12 cellular contexts compared by ENCODE assay signal in the genomic region with DNA sequence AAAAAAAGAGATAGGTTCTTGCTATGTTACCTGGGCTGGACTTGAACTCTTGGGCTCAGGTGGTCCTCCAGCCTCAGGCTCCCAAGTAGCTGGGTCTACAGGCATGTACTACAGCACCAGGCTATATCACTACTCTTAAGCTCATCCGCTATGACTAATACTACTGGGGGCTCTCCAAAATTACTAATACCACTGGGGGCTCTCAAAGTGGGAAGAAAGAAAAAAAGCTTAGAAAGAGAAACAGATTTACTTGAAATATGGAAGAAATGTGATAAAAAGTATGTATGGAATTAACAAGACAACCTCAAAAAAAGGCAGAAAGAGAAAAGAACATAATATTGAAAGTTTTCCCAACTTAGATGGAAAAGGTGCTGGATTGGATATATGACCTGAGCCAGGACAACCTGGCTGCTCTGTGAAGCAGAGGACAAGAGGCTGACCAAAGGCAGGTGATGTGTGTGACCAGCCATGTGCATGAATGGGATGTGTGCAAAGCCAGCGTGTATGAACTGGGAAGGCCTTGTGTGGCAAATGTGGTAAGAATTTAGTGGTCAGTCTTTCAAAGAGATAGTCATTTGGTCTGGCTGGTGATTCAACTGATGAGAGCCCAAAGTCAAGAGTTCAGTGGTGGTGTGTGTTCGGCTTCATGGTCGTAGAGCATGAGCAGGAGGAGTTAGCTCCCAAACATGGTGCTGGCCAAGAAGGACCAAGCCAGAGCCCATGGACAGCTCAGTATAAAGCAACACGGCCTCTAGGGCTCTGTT.
DNase-seq lines count a peak whose midpoint lies in the region; ATAC-seq, FAIRE-seq and TF ChIP-seq lines count a peak whose summit lies in the region.
"Had no signal": no experiment of that assay in that cellular context is flagged by ENCODE, and none has a peak within 500 bp of the region (broad histone marks: within the 10 kb centered on the region; RNA-seq: fewer than 3 reads in every experiment).

No MANE protein-coding gene starts in this region.

- H3K4me3 Mint-ChIP-seq in activated naive CD4-positive, alpha-beta T cell treated with anti-CD3 and anti-CD28 coated beads, Interleukin-2, amount 50 U/mL, for 24 hours, result peak overlapping the region; percentile 57
- peak overlapping the region; percentile 14 for H3K4me3 Mint-ChIP-seq in astrocyte (ENCODE audit: unreplicated experiment)
- H3K4me3 Mint-ChIP-seq: neural progenitor cell, WTC11 had no signal

- ATAC-seq in HG03175 (IDR thresholded peaks at IDR 0.05; ENCODE audit: unreplicated experiment), result peak; percentile 41
- peak; percentile 26 for ATAC-seq in stimulated activated naive CD8-positive, alpha-beta T cell treated with anti-CD3 and anti-CD28 coated beads, Interleukin-15, Interleukin-2, amounts not matched to agents 100 U/mL and 50 U/mL, for 24 hours
- ATAC-seq: WTC11 had no signal

- H3K36me3 Mint-ChIP-seq in activated naive CD4-positive, alpha-beta T cell treated with anti-CD3 and anti-CD28 coated beads, Interleukin-2, amount 50 U/mL, for 24 hours, result peaks cover 23% of the 10 kb centered on the region
- H3K36me3 Mint-ChIP-seq in astrocyte (ENCODE audit: low read depth, unreplicated experiment), result peaks cover 5% of the 10 kb centered on the region
- H3K36me3 Mint-ChIP-seq: neural progenitor cell had no signal

- H4K20me1 ChIP-seq in astrocyte (ENCODE audit: insufficient read depth, low read length), result no peaks in the 10 kb centered on the region

- no peaks in the 10 kb centered on the region for H3K36me3 ChIP-seq in astrocyte (ENCODE audit: insufficient read depth, low read length)
- H3K36me3 ChIP-seq: neural progenitor cell had no signal

- no peaks in the 10 kb centered on the region for H3K27me3 Mint-ChIP-seq in activated naive CD4-positive, alpha-beta T cell treated with anti-CD3 and anti-CD28 coated beads, Interleukin-2, amount 50 U/mL, for 24 hours
- no peaks in the 10 kb centered on the region for H3K27me3 Mint-ChIP-seq in astrocyte (ENCODE audit: low read depth, unreplicated experiment)

- no peaks in the 10 kb centered on the region for H3K27me3 ChIP-seq in astrocyte (ENCODE audit: insufficient read depth, low read length)
- H3K27me3 ChIP-seq: neural progenitor cell had no signal

- no peak for DNase-seq in activated naive CD4-positive, alpha-beta T cell (lab: John Stamatoyannopoulos, UW)
- peak; percentile 91 for DNase-seq in astrocyte (ENCODE audit: low read depth)
- DNase-seq in stimulated activated naive CD8-positive, alpha-beta T cell treated with anti-CD3 and anti-CD28 coated beads, Interleukin-15, Interleukin-2, amounts not matched to agents 100 U/mL and 50 U/mL, for 24 hours, result no peak
- no peak for DNase-seq in cerebellar nuclear complex (lab: John Stamatoyannopoulos, UW)
- no peak for DNase-seq in NCI-H1105 treated with DMSO at 0.1 percent for 48 hours (lab: John Stamatoyannopoulos, UW)
- DNase-seq in retina, result no peak
- DNase-seq: AML-193 had no signal

- H3K4me1 Mint-ChIP-seq in activated naive CD4-positive, alpha-beta T cell treated with anti-CD3 and anti-CD28 coated beads, Interleukin-2, amount 50 U/mL, for 24 hours, result peaks cover 68% of the 10 kb centered on the region
- H3K4me1 Mint-ChIP-seq in astrocyte (ENCODE audit: low read depth, unreplicated experiment), result peaks cover 38% of the 10 kb centered on the region
- H3K4me1 Mint-ChIP-seq: neural progenitor cell, WTC11 had no signal

- peak overlapping the region; percentile 95 for H3K27ac Mint-ChIP-seq in activated naive CD4-positive, alpha-beta T cell treated with anti-CD3 and anti-CD28 coated beads, Interleukin-2, amount 50 U/mL, for 24 hours
- peak overlapping the region; percentile 59 for H3K27ac Mint-ChIP-seq in astrocyte (ENCODE audit: unreplicated experiment)
- H3K27ac Mint-ChIP-seq: neural progenitor cell, WTC11 had no signal

- H3K4me2 ChIP-seq in astrocyte (ENCODE audit: low read length), result no peak overlapping the region
- H3K4me2 ChIP-seq: neural progenitor cell had no signal

- H3K4me3 ChIP-seq in astrocyte (ENCODE audit: insufficient read depth, low read depth, low read length), result no peak overlapping the region
- H3K4me3 ChIP-seq: neural progenitor cell had no signal

- no peak for TF ChIP-seq CTCF in astrocyte (IDR thresholded peaks at IDR 0.05; ENCODE audit: insufficient read depth, low read depth, low read length)

- H3K4me1 ChIP-seq in astrocyte (ENCODE audit: insufficient read depth, low read length), result peaks cover 22% of the 10 kb centered on the region
- H3K4me1 ChIP-seq: neural progenitor cell had no signal

- no peaks in the 10 kb centered on the region for H3K9me3 Mint-ChIP-seq in activated naive CD4-positive, alpha-beta T cell treated with anti-CD3 and anti-CD28 coated beads, Interleukin-2, amount 50 U/mL, for 24 hours
- no peaks in the 10 kb centered on the region for H3K9me3 Mint-ChIP-seq in astrocyte (ENCODE audit: unreplicated experiment)
- H3K9me3 Mint-ChIP-seq: neural progenitor cell, WTC11 had no signal

- no peak overlapping the region for H2AFZ ChIP-seq in astrocyte (ENCODE audit: low read depth, low read length)
- H2AFZ ChIP-seq: neural progenitor cell had no signal

- peak; percentile 26 for FAIRE-seq in astrocyte (lab: Jason Lieb, UNC)
- FAIRE-seq: bronchial epithelial cell had no signal

- peak overlapping the region; percentile 1 for H3K27ac ChIP-seq in astrocyte (ENCODE audit: low read depth, low read length)
- H3K27ac ChIP-seq: neural progenitor cell had no signal

- peaks cover 9% of the 10 kb centered on the region for H3K79me2 ChIP-seq in astrocyte (ENCODE audit: insufficient read depth, low read length)

- no peak overlapping the region for H3K9ac ChIP-seq in astrocyte (ENCODE audit: low read length)
- H3K9ac ChIP-seq: neural progenitor cell had no signal

- H3K9me3 ChIP-seq in astrocyte (ENCODE audit: insufficient read depth, low read depth, low read length), result no peaks in the 10 kb centered on the region
